33 cellular contexts compared by ENCODE assay signal in the genomic region with DNA sequence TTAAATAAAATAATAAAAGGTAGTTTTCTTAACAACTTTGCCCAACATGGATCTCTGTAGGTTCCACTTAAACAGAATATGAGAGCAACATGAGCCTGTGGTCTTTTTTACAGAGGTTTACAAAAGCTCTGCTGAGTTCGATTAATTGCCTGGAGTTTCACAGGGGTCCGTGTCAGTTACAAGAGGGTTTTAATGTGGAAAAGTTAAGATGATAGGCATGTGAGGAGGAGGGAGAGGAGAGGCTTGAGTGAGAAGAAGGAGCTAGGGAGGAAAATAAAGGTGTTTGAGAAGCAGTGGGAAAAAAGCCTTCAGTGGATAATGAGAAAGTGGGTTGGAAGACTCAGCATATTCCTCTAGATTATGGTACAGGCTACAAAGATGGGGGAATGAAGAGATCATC.
"Had no signal": no experiment of that assay in that cellular context is flagged by ENCODE, and none has a peak within 500 bp of the region (broad histone marks: within the 10 kb centered on the region; RNA-seq: fewer than 3 reads in every experiment).

No MANE protein-coding gene starts in this region.

- H2AFZ ChIP-seq: PC-9 had no signal

- H3K9me3 Mint-ChIP-seq: activated B cell treated with CpG ODN at 0.5 μM for 24 hours; activated CD4-positive, alpha-beta memory T cell treated with anti-CD3 and anti-CD28 coated beads, Interleukin-2, amount 10 ng/mL, durations not matched to agents 7 days and 5 days; activated naive CD8-positive, alpha-beta T cell treated with anti-CD3 and anti-CD28 coated beads for 36 hours; central memory CD8-positive, alpha-beta T cell had no signal

- H3K36me3 Mint-ChIP-seq: activated CD8-positive, alpha-beta memory T cell treated with anti-CD3 and anti-CD28 coated beads, Interleukin-2, amount 10 ng/mL, durations not matched to agents 7 days and 5 days; activated naive CD8-positive, alpha-beta T cell treated with anti-CD3 and anti-CD28 coated beads for 36 hours had no signal

- ATAC-seq: activated CD8-positive, alpha-beta memory T cell treated with anti-CD3 and anti-CD28 coated beads, Interleukin-2, amount 10 ng/mL, durations not matched to agents 7 days and 5 days; Right ventricle myocardium inferior; SK-N-SH treated with all-trans-retinoic acid at 6 μM for 48 hours had no signal

- FAIRE-seq: RCC 7860 had no signal

- H3K4me3 ChIP-seq: cardiac muscle cell, PC-9 had no signal

- H3K4me2 ChIP-seq: PC-9 had no signal

- H3K27ac ChIP-seq: cardiac muscle cell, PC-9, RWPE1, VCaP had no signal

- H3K4me3 Mint-ChIP-seq: activated B cell treated with CpG ODN at 0.5 μM for 24 hours; activated CD4-positive, alpha-beta memory T cell treated with anti-CD3 and anti-CD28 coated beads, Interleukin-2, amount 10 ng/mL, durations not matched to agents 7 days and 5 days; activated CD8-positive, alpha-beta memory T cell treated with anti-CD3 and anti-CD28 coated beads, Interleukin-2, amount 10 ng/mL, durations not matched to agents 7 days and 5 days; activated naive CD8-positive, alpha-beta T cell treated with anti-CD3 and anti-CD28 coated beads for 36 hours; central memory CD8-positive, alpha-beta T cell had no signal

- H3K4me1 Mint-ChIP-seq: activated B cell treated with CpG ODN at 0.5 μM for 24 hours; activated CD4-positive, alpha-beta memory T cell treated with anti-CD3 and anti-CD28 coated beads, Interleukin-2, amount 10 ng/mL, durations not matched to agents 7 days and 5 days; activated CD8-positive, alpha-beta memory T cell treated with anti-CD3 and anti-CD28 coated beads, Interleukin-2, amount 10 ng/mL, durations not matched to agents 7 days and 5 days; activated naive CD8-positive, alpha-beta T cell treated with anti-CD3 and anti-CD28 coated beads for 36 hours; central memory CD8-positive, alpha-beta T cell had no signal

- H3K36me3 ChIP-seq: cardiac muscle cell had no signal

- H3K27me3 ChIP-seq: cardiac muscle cell had no signal

- DNase-seq: activated B cell treated with CpG ODN at 0.5 μM for 24 hours; activated CD4-positive, alpha-beta memory T cell treated with anti-CD3 and anti-CD28 coated beads, Interleukin-2, amount 10 ng/mL, durations not matched to agents 7 days and 5 days; activated CD4-positive, alpha-beta T cell treated with anti-CD3 and anti-CD28 coated beads for 48 hours; activated CD4-positive, CD25-positive, alpha-beta regulatory T cell treated with anti-CD3 and anti-CD28 coated beads, Interleukin-2, amount 50 U/mL, for 72 hours; activated CD8-positive, alpha-beta memory T cell treated with anti-CD3 and anti-CD28 coated beads for 24 hours; activated CD8-positive, alpha-beta memory T cell treated with anti-CD3 and anti-CD28 coated beads, Interleukin-2, amount 10 ng/mL, durations not matched to agents 7 days and 5 days; activated CD8-positive, alpha-beta memory T cell treated with anti-CD3 and anti-CD28 coated beads, Interleukin-2, amount 50 U/mL, for 48 hours; activated effector memory CD4-positive, alpha-beta T cell treated with Interleukin-2 at 50 U/mL for 16 hours; activated naive CD4-positive, alpha-beta T cell treated with anti-CD3 and anti-CD28 coated beads, Interleukin-2, amount 50 U/mL, for 16 hours; activated naive CD8-positive, alpha-beta T cell treated with anti-CD3 and anti-CD28 coated beads for 36 hours; activated T-cell treated with anti-CD3 and anti-CD28 coated beads, Interleukin-2, amount 50 U/mL, for 48 hours; amniotic stem cell; aorta; Karpas-422; NCI-H1105; NCI-H1417 treated with DMSO at 0.1 percent for 48 hours; NCI-H1930; NCI-H2081 treated with DMSO at 0.1 percent for 48 hours; NCI-H226; NCI-H446 treated with DMSO at 0.1 percent for 48 hours; NCI-H524; PC-9; SIG-M5; T-helper 1 cell; T-helper 2 cell; T-helper 9 cell had no signal

- H3K27ac Mint-ChIP-seq: activated B cell treated with CpG ODN at 0.5 μM for 24 hours; activated CD4-positive, alpha-beta memory T cell treated with anti-CD3 and anti-CD28 coated beads, Interleukin-2, amount 10 ng/mL, durations not matched to agents 7 days and 5 days; activated CD8-positive, alpha-beta memory T cell treated with anti-CD3 and anti-CD28 coated beads, Interleukin-2, amount 10 ng/mL, durations not matched to agents 7 days and 5 days; activated naive CD8-positive, alpha-beta T cell treated with anti-CD3 and anti-CD28 coated beads for 36 hours had no signal

- H3K27me3 Mint-ChIP-seq: activated B cell treated with CpG ODN at 0.5 μM for 24 hours; activated CD4-positive, alpha-beta memory T cell treated with anti-CD3 and anti-CD28 coated beads, Interleukin-2, amount 10 ng/mL, durations not matched to agents 7 days and 5 days; activated CD8-positive, alpha-beta memory T cell treated with anti-CD3 and anti-CD28 coated beads, Interleukin-2, amount 10 ng/mL, durations not matched to agents 7 days and 5 days; activated naive CD8-positive, alpha-beta T cell treated with anti-CD3 and anti-CD28 coated beads for 36 hours; central memory CD8-positive, alpha-beta T cell had no signal
